ENCODE assay signal across 1 cellular context in the genomic region with DNA sequence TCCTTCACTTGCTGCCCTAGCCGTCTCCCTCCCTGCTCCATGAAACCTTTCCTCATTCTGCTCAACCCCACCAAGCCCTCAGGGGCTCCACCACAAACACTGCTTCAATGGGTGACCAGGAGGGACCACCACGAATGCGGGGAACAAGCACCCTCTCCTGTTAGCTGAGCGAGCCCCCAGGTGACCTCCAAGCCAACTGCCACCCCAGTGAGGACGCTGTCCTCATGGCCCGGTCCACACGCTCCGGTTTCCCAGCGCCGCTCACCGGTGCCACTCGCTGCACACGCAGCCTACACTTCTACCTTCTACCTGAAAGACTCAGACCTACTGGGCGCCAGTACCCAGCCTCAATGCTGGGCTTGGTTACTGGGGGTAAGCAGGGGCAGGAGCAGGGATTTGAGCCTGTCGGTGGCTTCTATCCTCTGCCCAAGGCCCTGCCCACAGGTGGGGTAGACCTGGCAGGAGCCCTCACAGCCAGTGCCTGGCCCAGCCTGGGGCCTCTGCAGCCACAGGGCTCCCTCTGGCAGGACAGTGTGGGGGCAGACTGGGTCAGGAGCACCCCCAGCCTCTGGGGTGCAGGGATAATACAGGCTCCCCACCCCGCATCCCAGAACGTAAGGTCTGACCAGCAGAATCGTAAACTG.
TF ChIP-seq lines count a peak whose summit lies in the region.

No MANE protein-coding gene starts in this region.

TF ChIP-seq in A549, 52 proteins besides CTCF, POLR2A, EP300 and RAD21:
- TF ChIP-seq TFCP2L1 (CRISPR knock-in tag; IDR thresholded peaks at IDR 0.05): no peak
- TF ChIP-seq TP53 (CRISPR knock-in tag; IDR thresholded peaks at IDR 0.05): no peak
- no peak for TF ChIP-seq RFX5 (IDR thresholded peaks at IDR 0.05)
- no peak for TF ChIP-seq NFE2L2 (conservative IDR thresholded peaks at IDR 0.05; ENCODE audit: low read length)
- TF ChIP-seq POLR2AphosphoS2 (conservative IDR thresholded peaks at IDR 0.05; ENCODE audit: low read length): no peak
- no peak for TF ChIP-seq EHMT2 (IDR thresholded peaks at IDR 0.05; ENCODE audit: low read depth)
- TF ChIP-seq CEBPB (IDR thresholded peaks at IDR 0.05): no peak
TF ChIP-seq in A549: peak in this region for 0.
